Comparison of ENCODE assay signal across 8 cellular contexts in genomic region chr19:55923556-55923955, GRCh38. TPM values are rescaled to one million over a fixed set of nuclear protein-coding genes. Genes with fewer than 3 reads are reported as not detected.
"Had no signal": no experiment of that assay in that cellular context is flagged by ENCODE, and none has a peak within 500 bp of the region (broad histone marks: within the 10 kb centered on the region; RNA-seq: fewer than 3 reads in every experiment).

No MANE protein-coding gene starts in this region.

- H3K36me3 Mint-ChIP-seq: IgD-negative memory B cell had no signal

- H3K4me1 Mint-ChIP-seq: IgD-negative memory B cell had no signal

- DNase-seq: IMR-90, KBM-7 had no signal

- H3K4me3 Mint-ChIP-seq: IgD-negative memory B cell had no signal

- H3K27ac ChIP-seq: HL-60 had no signal

- H3K4me3 ChIP-seq: K562 had no signal

- ATAC-seq: HepG2, K562 had no signal

RNA-seq across cellular contexts. Expression of gene NLRP13, which starts 8.6 kb away (rescaled TPM):
- total RNA-seq: HepG2, HT-29, HT1080, IMR-90, K562 had no signal
- polyA plus RNA-seq: HepG2, IgD-negative memory B cell, IMR-90, K562 had no signal

RNA-seq across cellular contexts. Expression of gene NLRP8, which starts 24.1 kb away (rescaled TPM):
- total RNA-seq: HepG2, HT-29, HT1080, IMR-90, K562 had no signal
- polyA plus RNA-seq: HepG2, IgD-negative memory B cell, IMR-90, K562 had no signal
